Comparison of ENCODE assay signal across 26 cellular contexts in the genomic region with DNA sequence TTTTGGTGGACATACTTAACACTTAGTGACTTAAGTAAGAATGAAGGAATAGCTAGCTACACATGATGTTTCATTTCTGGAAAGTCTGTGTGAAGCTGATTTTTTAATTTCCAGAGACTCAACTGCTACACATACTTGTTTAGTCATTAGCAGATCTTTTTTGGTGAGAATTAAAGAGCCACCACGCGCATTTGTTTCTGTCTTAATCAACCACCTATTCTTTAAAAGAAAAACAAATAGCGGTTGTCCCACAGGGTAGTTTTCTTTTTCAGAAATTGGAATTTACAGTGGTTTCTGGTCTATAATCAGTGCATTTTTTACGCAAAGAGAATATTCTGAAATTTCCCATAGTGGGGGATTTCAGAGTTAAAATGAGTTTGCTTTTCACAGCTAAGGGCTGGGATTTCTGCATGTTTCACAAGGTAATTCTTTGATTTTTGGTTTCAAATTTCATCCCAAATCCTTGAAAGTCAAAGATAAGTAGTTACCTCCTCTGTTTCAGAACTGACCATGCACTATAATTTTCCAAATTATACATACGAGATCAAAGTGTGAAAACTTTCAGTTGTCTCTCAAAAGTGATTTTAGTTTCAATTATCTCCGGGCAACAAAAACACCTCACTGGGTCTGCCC.
DNase-seq lines count a peak whose midpoint lies in the region; ATAC-seq and TF ChIP-seq lines count a peak whose summit lies in the region.
"Had no signal": no experiment of that assay in that cellular context is flagged by ENCODE, and none has a peak within 500 bp of the region (broad histone marks: within the 10 kb centered on the region; RNA-seq: fewer than 3 reads in every experiment).

No MANE protein-coding gene starts in this region.

- no peak overlapping the region for H2AFZ ChIP-seq in H9 (ENCODE audit: low read length)

- H3K56ac ChIP-seq in H9 (ENCODE audit: insufficient read length, low read depth, low read length) = no peak overlapping the region

- H3K79me2 ChIP-seq in H9 (ENCODE audit: insufficient read depth, low read length) = no peaks in the 10 kb centered on the region

- H2BK20ac ChIP-seq in H9 (ENCODE audit: low read depth, low read length, poor library complexity, severe bottlenecking) = no peak overlapping the region

- H2BK5ac ChIP-seq in H9 (ENCODE audit: insufficient read length, low read length) = no peak overlapping the region

- no peaks in the 10 kb centered on the region for H3K36me3 ChIP-seq in GM06990 (ENCODE audit: control insufficient read depth, insufficient read depth, low read length)
- H3K36me3 ChIP-seq: gastrocnemius medialis, Peyer's patch, tibial artery had no signal

- H3K27ac Mint-ChIP-seq in H9 = no peak overlapping the region
- H3K27ac Mint-ChIP-seq: activated CD8-positive, alpha-beta memory T cell treated with anti-CD3 and anti-CD28 coated beads, Interleukin-2, amount 10 ng/mL, durations not matched to agents 7 days and 5 days; activated T-cell treated with anti-CD3 and anti-CD28 coated beads, Interleukin-2, amount 50 U/mL, for 72 hours; CD14-positive monocyte; nephron; WTC11 had no signal

- no peak overlapping the region for H3K18ac ChIP-seq in H9 (ENCODE audit: insufficient read length, low read depth, low read length)

- no peak overlapping the region for H2BK15ac ChIP-seq in H9 (ENCODE audit: low read depth, low read length)

- H3K14ac ChIP-seq in H9 (ENCODE audit: insufficient read depth, low read length) = no peak overlapping the region

- H3K4me1 Mint-ChIP-seq in H9 = no peaks in the 10 kb centered on the region
- H3K4me1 Mint-ChIP-seq: activated CD8-positive, alpha-beta memory T cell treated with anti-CD3 and anti-CD28 coated beads, Interleukin-2, amount 10 ng/mL, durations not matched to agents 7 days and 5 days; CD14-positive monocyte; WTC11 had no signal

- DNase-seq in GM06990 (ENCODE audit: extremely low read depth, insufficient read length) (peak; percentile 38), GM19240 (ENCODE audit: insufficient read length, low spot score) (no peak), NCI-H1417 treated with DMSO at 0.1 percent for 48 hours (lab: John Stamatoyannopoulos, UW) (no peak), AG08395 (ENCODE audit: low spot score) (no peak), H9 (no peak)
- DNase-seq: activated CD4-positive, alpha-beta T cell treated with anti-CD3 and anti-CD28 coated beads, Interleukin-2, amount 50 U/mL, for 1 hour; activated CD8-positive, alpha-beta memory T cell treated with anti-CD3 and anti-CD28 coated beads, Interleukin-2, amount 10 ng/mL, durations not matched to agents 7 days and 5 days; activated naive CD4-positive, alpha-beta T cell treated with Interleukin-2 at 50 U/mL for 16 hours; activated T-cell treated with anti-CD3 and anti-CD28 coated beads, Interleukin-2, amount 50 U/mL, for 72 hours; body of pancreas; gastrocnemius medialis; left cardiac atrium; mucosa of descending colon; NCI-H1092 treated with DMSO at 0.1 percent for 48 hours; NCI-H1930; NCI-H526; Peyer's patch; SHP77 treated with DMSO at 0.1 percent for 48 hours; tibial artery had no signal

- WGBS in H9 (ENCODE audit: extremely low coverage, insufficient read length, low lambda C conversion rate) = no CpG with 5 or more reads among the region's 6 CpGs

- no peak overlapping the region for H3K27ac ChIP-seq in H9 (ENCODE audit: insufficient read length, low read depth, low read length)
- H3K27ac ChIP-seq: 22Rv1, body of pancreas, gastrocnemius medialis, Peyer's patch, tibial artery had no signal

- no peak for TF ChIP-seq CTCF in GM06990 (IDR thresholded peaks at IDR 0.05; ENCODE audit: insufficient read depth, low read length, poor library complexity, severe bottlenecking)
- no peak for TF ChIP-seq CTCF in H9 (conservative IDR thresholded peaks at IDR 0.05)

- no peak overlapping the region for H3K4me3 ChIP-seq in GM06990 (replicated peaks; ENCODE audit: low read depth, low read length)
- H3K4me3 ChIP-seq: body of pancreas, gastrocnemius medialis, mucosa of descending colon, Peyer's patch, tibial artery had no signal

- no peak overlapping the region for H3K4me2 ChIP-seq in H9 (ENCODE audit: insufficient read depth, insufficient read length, low read length)

- no peak overlapping the region for H2BK12ac ChIP-seq in H9 (ENCODE audit: insufficient read length, low read depth, low read length)

- H3K27me3 ChIP-seq in GM06990 (replicated peaks; ENCODE audit: control insufficient read depth, insufficient read depth, low read length) = no peaks in the 10 kb centered on the region
- no peaks in the 10 kb centered on the region for H3K27me3 ChIP-seq in H9 (ENCODE audit: insufficient read depth, low read length)
- H3K27me3 ChIP-seq: body of pancreas, gastrocnemius medialis, Peyer's patch, tibial artery had no signal

- no peak overlapping the region for H2BK120ac ChIP-seq in H9 (ENCODE audit: low read depth, low read length, poor library complexity, severe bottlenecking)

- H3K23ac ChIP-seq in H9 (ENCODE audit: insufficient read length, low read depth, low read length) = no peak overlapping the region

- H3K4ac ChIP-seq in H9 (ENCODE audit: low read depth, low read length) = no peak overlapping the region

- no peak overlapping the region for H3K4me3 Mint-ChIP-seq in H9
- H3K4me3 Mint-ChIP-seq: activated CD8-positive, alpha-beta memory T cell treated with anti-CD3 and anti-CD28 coated beads, Interleukin-2, amount 10 ng/mL, durations not matched to agents 7 days and 5 days; activated T-cell treated with anti-CD3 and anti-CD28 coated beads, Interleukin-2, amount 50 U/mL, for 72 hours; CD14-positive monocyte; nephron; WTC11 had no signal

- H3T11ph ChIP-seq in H9 (ENCODE audit: low read length) = no peak overlapping the region

- H3K23me2 ChIP-seq in H9 (ENCODE audit: insufficient read length, low read depth, low read length, poor library complexity, severe bottlenecking) = no peaks in the 10 kb centered on the region

- no peaks in the 10 kb centered on the region for H3K9me3 ChIP-seq in H9 (ENCODE audit: control insufficient read depth, low read depth, low read length)
- H3K9me3 ChIP-seq: body of pancreas, gastrocnemius medialis, mucosa of descending colon, Peyer's patch, tibial artery had no signal

- no peak overlapping the region for H2AK5ac ChIP-seq in H9 (ENCODE audit: insufficient read length, low read length)

- no peaks in the 10 kb centered on the region for H3K9me3 Mint-ChIP-seq in H9
- H3K9me3 Mint-ChIP-seq: nephron had no signal

- no peak overlapping the region for H4K91ac ChIP-seq in H9 (ENCODE audit: insufficient read length, low read depth, low read length)

- no peaks in the 10 kb centered on the region for H3K4me1 ChIP-seq in H9 (ENCODE audit: insufficient read depth, low read length)
- H3K4me1 ChIP-seq: body of pancreas, gastrocnemius medialis, Peyer's patch, tibial artery had no signal

- H3K79me1 ChIP-seq in H9 (ENCODE audit: insufficient read depth, low read depth, low read length, poor library complexity, severe bottlenecking) = no peaks in the 10 kb centered on the region

- no peaks in the 10 kb centered on the region for H3K36me3 Mint-ChIP-seq in H9 (ENCODE audit: insufficient read depth in 1 of 3, low read depth in 3 of 3)
- H3K36me3 Mint-ChIP-seq: activated CD8-positive, alpha-beta memory T cell treated with anti-CD3 and anti-CD28 coated beads, Interleukin-2, amount 10 ng/mL, durations not matched to agents 7 days and 5 days; CD14-positive monocyte had no signal

- no peak overlapping the region for H4K8ac ChIP-seq in H9 (replicated peaks; ENCODE audit: insufficient read length, low read depth, low read length)

- no peak overlapping the region for H3K9ac ChIP-seq in H9 (ENCODE audit: extremely low read depth, insufficient read length, low read length)

- ATAC-seq in GM19023 (IDR thresholded peaks at IDR 0.05; ENCODE audit: unreplicated experiment) (peak; percentile 69), GM21717 (IDR thresholded peaks at IDR 0.05; ENCODE audit: unreplicated experiment) (peak; percentile 61), HG02981 (IDR thresholded peaks at IDR 0.05; ENCODE audit: unreplicated experiment) (peak; percentile 33)
- ATAC-seq: activated CD8-positive, alpha-beta memory T cell treated with anti-CD3 and anti-CD28 coated beads, Interleukin-2, amount 10 ng/mL, durations not matched to agents 7 days and 5 days; activated T-cell treated with anti-CD3 and anti-CD28 coated beads, Interleukin-2, amount 50 U/mL, for 72 hours; body of pancreas; gastrocnemius medialis; left cardiac atrium; mucosa of descending colon; WTC11 had no signal

- H4K5ac ChIP-seq in H9 (ENCODE audit: insufficient read length, low read depth, low read length) = no peak overlapping the region

- H3K27me3 Mint-ChIP-seq in H9 (ENCODE audit: low read depth) = no peaks in the 10 kb centered on the region
- H3K27me3 Mint-ChIP-seq: activated CD8-positive, alpha-beta memory T cell treated with anti-CD3 and anti-CD28 coated beads, Interleukin-2, amount 10 ng/mL, durations not matched to agents 7 days and 5 days had no signal

- H4K20me1 ChIP-seq in H9 (ENCODE audit: control insufficient read depth, insufficient read depth, insufficient read length) = no peaks in the 10 kb centered on the region
